Comparison of ENCODE assay signal across 8 cellular contexts in the genomic region with DNA sequence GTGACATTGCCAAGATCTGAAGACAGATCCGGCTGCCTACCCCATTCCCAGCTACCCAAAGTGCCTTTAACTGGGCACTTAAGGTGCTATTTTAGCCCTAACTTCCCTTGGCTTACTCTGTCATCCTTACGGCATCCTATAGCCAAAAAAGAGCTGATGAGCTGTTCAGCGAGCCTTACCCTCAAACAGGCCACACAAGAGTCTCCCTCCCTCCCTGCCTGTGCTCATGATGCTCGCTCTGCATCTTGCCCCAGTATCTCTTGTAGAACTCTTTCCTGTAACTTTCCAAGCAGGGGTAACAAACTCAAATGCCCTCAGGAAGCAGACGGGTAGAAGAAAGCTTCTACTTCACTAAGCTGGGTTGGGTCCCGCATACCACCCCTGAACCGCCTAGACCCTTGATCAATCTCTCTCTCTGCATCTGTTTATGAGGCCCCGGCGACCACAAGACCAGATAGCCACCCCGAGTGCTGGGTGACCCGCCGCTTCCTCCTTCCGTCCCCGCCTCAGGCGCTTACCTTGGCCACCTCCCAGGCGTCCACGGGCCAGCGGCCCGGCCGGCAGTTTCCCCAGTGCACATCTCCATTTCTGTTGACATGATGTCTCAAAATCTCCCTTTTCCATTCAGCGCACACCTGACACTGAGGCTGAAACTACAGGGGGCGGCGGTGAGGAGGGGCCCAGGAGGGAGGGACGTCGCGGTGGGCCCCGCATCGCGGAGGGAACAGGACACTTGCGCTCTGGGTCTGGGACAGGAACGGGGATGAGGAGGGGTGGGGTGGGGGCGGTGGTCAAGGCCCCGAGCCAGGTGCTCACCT. TPM values are rescaled to one million over a fixed set of nuclear protein-coding genes. Genes with fewer than 3 reads are reported as not detected.
A peak's percentile ranks its signal among the peaks of the same experiment; 100 is the strongest.
DNase-seq lines count a peak whose midpoint lies in the region; FAIRE-seq and TF ChIP-seq lines count a peak whose summit lies in the region.

No MANE protein-coding gene starts in this region.

- H3K27ac Mint-ChIP-seq in mesothelial cell of epicardium, result peak overlapping the region; percentile 97

- peak overlapping the region; percentile 91 for H3K4me2 ChIP-seq in endothelial cell of umbilical vein (ENCODE audit: insufficient read depth, low read length)

- DNase-seq in GM10248 (ENCODE audit: extremely low spot score), result peak; percentile 42
- DNase-seq in HEK293T (ENCODE audit: extremely low spot score), result peak; percentile 35
- peak; percentile 50 for DNase-seq in NCI-H146 (lab: John Stamatoyannopoulos, UW)
- peak in 2 of 3 experiments; percentile 4 to 32 for DNase-seq in activated CD8-positive, alpha-beta memory T cell treated with anti-CD3 and anti-CD28 coated beads for 48 hours (ENCODE audit: low read depth in 2 of 3, low spot score in 2 of 3)
- peak; percentile 24 for DNase-seq in endothelial cell of umbilical vein (ENCODE audit: low read depth, low spot score)
- no peak for DNase-seq in mesothelial cell of epicardium (ENCODE audit: low spot score in 2 of 2, unreplicated experiment in 2 of 2)
- DNase-seq in testis, result no peak
- no peak for DNase-seq in NCI-H1436 (lab: John Stamatoyannopoulos, UW)

- H3K27ac ChIP-seq in endothelial cell of umbilical vein (ENCODE audit: insufficient read depth, low read depth, low read length) (peak overlapping the region; percentile 43), testis (peak overlapping the region; percentile 39 to 71)

- peak overlapping the region; percentile 78 for H3K9ac ChIP-seq in endothelial cell of umbilical vein (replicated peaks; ENCODE audit: extremely low read depth, insufficient read depth, low read length)

- no peak overlapping the region for H2AFZ ChIP-seq in endothelial cell of umbilical vein (ENCODE audit: low read depth, low read length)

- dilution Hi-C loops in endothelial cell of umbilical vein (cut with MboI; ENCODE audit: extremely low pct_ligation_motif_present, low sequenced_read_pairs), result no loop called here

- TF ChIP-seq POLR2A in endothelial cell of umbilical vein (IDR thresholded peaks at IDR 0.05; ENCODE audit: low read depth, low read length) (no peak), testis (IDR thresholded peaks at IDR 0.05) (no peak)

- H3K4me3 Mint-ChIP-seq in mesothelial cell of epicardium, result peak overlapping the region; percentile 82

- 0 to 2% methylated on average over 7 to 29 of the region's 33 CpGs for WGBS in testis, 2 donors

- intact Hi-C loops in endothelial cell of umbilical vein (cut with micrococcal nuclease) (loop anchor here (2.0 kb wide), 1 partner anchor 102 kb away; no protein-coding TSS in a partner anchor), testis (cut with DNase I; ENCODE audit: low total_unique reads) (no loop called here)

- H3K27me3 ChIP-seq in endothelial cell of umbilical vein (ENCODE audit: control insufficient read depth in 2 of 2, insufficient read depth in 2 of 2, low read length in 2 of 2) (no peaks in the 10 kb centered on the region), testis (no peaks in the 10 kb centered on the region)

- no TSS peak for BruUV-seq in endothelial cell of umbilical vein (replicated peaks; lab: Mats Ljungman, UMichigan)

- H3K9me3 ChIP-seq in endothelial cell of umbilical vein (replicated peaks; ENCODE audit: control insufficient read depth, insufficient read depth, low read length), result no peaks in the 10 kb centered on the region
- H3K9me3 ChIP-seq in testis, result no peaks in the 10 kb centered on the region

- no peaks in the 10 kb centered on the region for H3K27me3 Mint-ChIP-seq in mesothelial cell of epicardium (ENCODE audit: low read depth)

- H3K36me3 ChIP-seq in endothelial cell of umbilical vein (ENCODE audit: control insufficient read depth in 2 of 2, extremely low read depth in 1 of 2, insufficient read depth in 2 of 2, low read length in 2 of 2) (no peaks in the 10 kb centered on the region), testis (ENCODE audit: low read depth, missing control alignments) (no peaks in the 10 kb centered on the region)

- H3K36me3 Mint-ChIP-seq in mesothelial cell of epicardium, result peaks cover 1% of the 10 kb centered on the region

- H3K4me3 ChIP-seq in endothelial cell of umbilical vein (replicated peaks in 1 of 3; ENCODE audit: insufficient read depth in 1 of 3, low read depth in 1 of 3, low read length in 3 of 3) (peak overlapping the region; percentile 78 to 82 (median 81)), testis (peak overlapping the region; percentile 68 to 78)

- POLR2A ChIA-PET in GM10248 (lab: Yijun Ruan, JAX), result no interaction called here
- POLR2A ChIA-PET in HEK293T (lab: Yijun Ruan, JAX), result no interaction called here
- POLR2A ChIA-PET in endothelial cell of umbilical vein (lab: Charles Lee), result no interaction called here

- H3K79me2 ChIP-seq in endothelial cell of umbilical vein (ENCODE audit: control insufficient read depth, insufficient read depth, low read length), result peaks cover 44% of the 10 kb centered on the region

- peaks cover 10% of the 10 kb centered on the region for H3K9me3 Mint-ChIP-seq in mesothelial cell of epicardium

- H3K4me1 ChIP-seq in endothelial cell of umbilical vein (ENCODE audit: control insufficient read depth, extremely low read depth, insufficient read depth, low read length) (peaks cover 21% of the 10 kb centered on the region), testis (no peaks in the 10 kb centered on the region)

- no peak for FAIRE-seq in endothelial cell of umbilical vein (lab: Jason Lieb, UNC)

- H3K4me1 Mint-ChIP-seq in mesothelial cell of epicardium, result peaks cover 19% of the 10 kb centered on the region

- CTCF ChIA-PET in GM10248 (lab: Yijun Ruan, JAX), result interaction anchor here (1.7 kb wide), 1 partner anchor 102 kb away, joined by 7 read pairs; no protein-coding TSS in a partner anchor
- CTCF ChIA-PET in HEK293T (lab: Yijun Ruan, JAX), result no interaction called here
- CTCF ChIA-PET in endothelial cell of umbilical vein (lab: Charles Lee), result interaction anchor here (2.5 kb wide), 1 partner anchor 103 kb away, joined by 17 read pairs; no protein-coding TSS in a partner anchor

- TF ChIP-seq CTCF in GM10248 (IDR thresholded peaks at IDR 0.05; ENCODE audit: control extremely low read depth, extremely low read depth, low read depth, missing control alignments) (no peak), endothelial cell of umbilical vein (IDR thresholded peaks at IDR 0.05; ENCODE audit: extremely low read depth in 1 of 2, insufficient read depth in 1 of 2, low read depth in 1 of 2, low read length in 2 of 2) (no peak), mesothelial cell of epicardium (IDR thresholded peaks at IDR 0.05; ENCODE audit: unreplicated experiment) (no peak), testis (IDR thresholded peaks at IDR 0.05) (no peak)

- H3K9me1 ChIP-seq in endothelial cell of umbilical vein (replicated peaks; ENCODE audit: control insufficient read depth, extremely low read depth, insufficient read depth, low read length), result no peaks in the 10 kb centered on the region

- H4K20me1 ChIP-seq in endothelial cell of umbilical vein (replicated peaks; ENCODE audit: control insufficient read depth, extremely low read depth, insufficient read depth, low read length), result no peaks in the 10 kb centered on the region

TF ChIP-seq in HEK293T, 16 proteins besides CTCF, POLR2A, EP300 and RAD21:
- TF ChIP-seq SP1 (IDR thresholded peaks at IDR 0.05), result no peak

TF ChIP-seq in endothelial cell of umbilical vein, 7 proteins besides CTCF, POLR2A, EP300 and RAD21:
- TF ChIP-seq EZH2 (IDR thresholded peaks at IDR 0.05; ENCODE audit: borderline replicate concordance, low read depth, low read length, severe bottlenecking) (no peak), GATA2 (IDR thresholded peaks at IDR 0.05; ENCODE audit: insufficient read depth, insufficient read length, low read depth, low read length) (no peak), FOS (IDR thresholded peaks at IDR 0.05; ENCODE audit: borderline replicate concordance, insufficient read depth, low read length) (no peak), MYC (IDR thresholded peaks at IDR 0.05; ENCODE audit: low read depth, low read length) (no peak), POLR2AphosphoS5 (IDR thresholded peaks at IDR 0.05; ENCODE audit: insufficient read depth, low read depth, low read length) (no peak), JUN (IDR thresholded peaks at IDR 0.05; ENCODE audit: borderline replicate concordance, insufficient read depth, insufficient read length, low read depth) (no peak)
- TF ChIP-seq, protein P1, sequence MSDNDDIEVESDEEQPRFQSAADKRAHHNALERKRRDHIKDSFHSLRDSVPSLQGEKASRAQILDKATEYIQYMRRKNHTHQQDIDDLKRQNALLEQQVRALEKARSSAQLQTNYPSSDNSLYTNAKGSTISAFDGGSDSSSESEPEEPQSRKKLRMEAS (IDR thresholded peaks at IDR 0.05; ENCODE audit: insufficient read depth, insufficient read length), result no peak
TF ChIP-seq in endothelial cell of umbilical vein: peak in this region for 0.

RNA-seq across cellular contexts. Expression of a gene that starts 0.7 kb away (rescaled TPM):
- 12.1 and 12.4 TPM in 2 replicates for total RNA-seq in endothelial cell of umbilical vein
- polyA plus RNA-seq in endothelial cell of umbilical vein, result 5.2 and 5.9 TPM in 2 replicates
- polyA plus RNA-seq in endothelial cell of umbilical vein (2011; cell fraction: cytosol; rRNA removed), result 6.4 and 6.6 TPM in 2 replicates
- 8.4 and 10.6 TPM in 2 replicates for polyA plus RNA-seq in endothelial cell of umbilical vein (2011; cell fraction: nucleus; rRNA removed)
- 10.6 and 11.9 TPM in 2 replicates for polyA plus RNA-seq in endothelial cell of umbilical vein (2012)
- 5.6 and 7.1 TPM in 2 replicates for polyA minus RNA-seq in endothelial cell of umbilical vein
- polyA minus RNA-seq in endothelial cell of umbilical vein (2011; cell fraction: cytosol; rRNA and poly(A)+ RNA removed), result 6.1 TPM
- polyA minus RNA-seq in endothelial cell of umbilical vein (2011; cell fraction: nucleus; rRNA and poly(A)+ RNA removed), result 4.5 and 6.4 TPM in 2 replicates
- 8.9 to 10.2 TPM (median 10.2 TPM) in 3 replicates for total RNA-seq in mesothelial cell of epicardium
- total RNA-seq in testis, result 1 to 10 TPM; 6.2 to 9.3 TPM
- 4.9 TPM for polyA plus RNA-seq in testis (ENCODE audit: insufficient read depth, low read depth, low replicate concordance)

RNA-seq across cellular contexts. Expression of a gene that starts 23.5 kb away (rescaled TPM):
- not detected in 2 replicates for total RNA-seq in endothelial cell of umbilical vein
- polyA plus RNA-seq in endothelial cell of umbilical vein, result 0.19 TPM in 1 of 2 replicates, not detected in the other
- not detected in 2 replicates for polyA plus RNA-seq in endothelial cell of umbilical vein (2011; cell fraction: cytosol; rRNA removed)
- polyA plus RNA-seq in endothelial cell of umbilical vein (2011; cell fraction: nucleus; rRNA removed), result not detected in 2 replicates
- polyA plus RNA-seq in endothelial cell of umbilical vein (2012), result not detected in 2 replicates
- not detected in 2 replicates for polyA minus RNA-seq in endothelial cell of umbilical vein
- polyA minus RNA-seq in endothelial cell of umbilical vein (2011; cell fraction: cytosol; rRNA and poly(A)+ RNA removed), result not detected
- not detected in 2 replicates for polyA minus RNA-seq in endothelial cell of umbilical vein (2011; cell fraction: nucleus; rRNA and poly(A)+ RNA removed)
- total RNA-seq in mesothelial cell of epicardium, result not detected in 3 replicates
- 10 to 100 TPM in 1 of 2 donors, 1 to 10 TPM in 1; 8.5 to 11.4 TPM for total RNA-seq in testis
- polyA plus RNA-seq in testis (ENCODE audit: insufficient read depth, low read depth, low replicate concordance), result 17.3 TPM

Comparison
In these comparisons a context has a peak if more than half of its experiments do, and no peak if none do; other contexts are left out.
1. DNase-seq: peak in GM10248 (single experiment), HEK293T (single experiment), NCI-H146 (single experiment), activated CD8-positive, alpha-beta memory T cell treated with anti-CD3 and anti-CD28 coated beads for 48 hours (2 of 3) and endothelial cell of umbilical vein (single experiment); none in mesothelial cell of epicardium (0 of 2), testis (single experiment) and NCI-H1436 (single experiment).